Comparison of ENCODE assay signal across 3 cellular contexts in genomic region chr12:15708396-15709070, GRCh38.
A peak's percentile ranks its signal among the peaks of the same experiment; 100 is the strongest.
TF ChIP-seq lines count a peak whose summit lies in the region.

No MANE protein-coding gene starts in this region.

TF ChIP-seq in IMR-90, 13 proteins besides CTCF, POLR2A, EP300 and RAD21:
- no peak for TF ChIP-seq USF2 (IDR thresholded peaks at IDR 0.05; ENCODE audit: low read depth, low read length)

TF ChIP-seq in H1, 55 proteins besides CTCF, POLR2A, EP300 and RAD21:
- no peak for TF ChIP-seq MAFK (IDR thresholded peaks at IDR 0.05; ENCODE audit: low read depth, low read length)
- TF ChIP-seq CEBPB (IDR thresholded peaks at IDR 0.05; ENCODE audit: low read depth, low read length) = no peak
- no peak for TF ChIP-seq JUND (IDR thresholded peaks at IDR 0.05; ENCODE audit: low read length)

TF ChIP-seq in liver, 16 proteins besides CTCF, POLR2A, EP300 and RAD21:
- TF ChIP-seq JUND (IDR thresholded peaks at IDR 0.05) (peak in 1 of 2 donors; percentile 8), MAX (IDR thresholded peaks at IDR 0.05) (no peak), EGR1 (IDR thresholded peaks at IDR 0.05; ENCODE audit: low read depth in 2 of 2) (no peak), ATF3 (IDR thresholded peaks at IDR 0.05) (peak; percentile 57), REST (IDR thresholded peaks at IDR 0.05) (peak; percentile 56), RXRA (IDR thresholded peaks at IDR 0.05) (peak in 1 of 2 donors; percentile 23), YY1 (IDR thresholded peaks at IDR 0.05) (no peak), FOXA2 (IDR thresholded peaks at IDR 0.05) (no peak), HNF4G (IDR thresholded peaks at IDR 0.05) (peak; percentile 64), NR2F2 (IDR thresholded peaks at IDR 0.05) (no peak), HNF4A (conservative IDR thresholded peaks at IDR 0.05) (peak; percentile 80 to 88), SP1 (IDR thresholded peaks at IDR 0.05) (peak; percentile 74), TAF1 (conservative IDR thresholded peaks at IDR 0.05) (no peak), FOXA1 (IDR thresholded peaks at IDR 0.05) (no peak), GABPA (IDR thresholded peaks at IDR 0.05 in 1 of 2, conservative IDR thresholded peaks at IDR 0.05 in 1 of 2) (no peak), ZBTB33 (IDR thresholded peaks at IDR 0.05) (no peak)
